Comparison of ENCODE assay signal across 13 cellular contexts in the genomic region with DNA sequence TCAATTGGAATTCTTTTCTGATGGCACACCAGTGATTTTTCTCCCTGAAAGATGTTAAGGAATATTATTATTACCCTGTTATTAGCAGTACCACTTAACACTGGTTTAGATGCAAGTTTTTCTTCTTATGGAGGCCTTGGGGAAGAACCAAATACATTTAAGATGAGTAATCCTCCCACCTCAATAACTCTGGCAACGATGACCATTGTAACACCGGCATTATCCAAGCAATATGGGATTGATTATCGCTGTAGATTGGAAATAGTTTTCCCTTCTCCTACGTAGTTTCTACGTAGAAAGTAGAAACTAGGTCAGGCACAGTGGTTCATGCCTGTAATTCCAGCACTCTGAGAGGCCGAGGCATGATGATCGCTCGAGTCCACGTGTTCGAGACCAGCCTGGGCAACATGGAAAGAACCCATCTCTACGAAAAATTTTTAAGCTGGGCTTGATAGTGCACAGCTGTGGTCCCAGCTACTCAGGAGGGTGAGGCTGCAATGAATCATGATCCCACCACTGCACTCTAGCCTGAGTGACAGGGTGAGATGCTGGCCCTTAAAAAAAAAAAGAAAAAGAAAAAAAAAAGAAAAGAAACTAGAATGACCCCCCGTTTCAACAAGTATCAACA. TPM values are rescaled to one million over a fixed set of nuclear protein-coding genes. Genes with fewer than 3 reads are reported as not detected.
DNase-seq lines count a peak whose midpoint lies in the region; ATAC-seq and TF ChIP-seq lines count a peak whose summit lies in the region.
"Had no signal": no experiment of that assay in that cellular context is flagged by ENCODE, and none has a peak within 500 bp of the region (broad histone marks: within the 10 kb centered on the region; RNA-seq: fewer than 3 reads in every experiment).

No MANE protein-coding gene starts in this region.

- H3K27ac ChIP-seq in suprapubic skin = peak overlapping the region; percentile 5

- H3K9me3 ChIP-seq in suprapubic skin = no peaks in the 10 kb centered on the region
- H3K9me3 ChIP-seq: heart right ventricle had no signal

- no peak for TF ChIP-seq POLR2A in suprapubic skin (IDR thresholded peaks at IDR 0.05)

- ATAC-seq in HG02623 (IDR thresholded peaks at IDR 0.05; ENCODE audit: unreplicated experiment) (no peak), GM18868 (IDR thresholded peaks at IDR 0.05; ENCODE audit: unreplicated experiment) (no peak)
- ATAC-seq: heart right ventricle, WTC11 had no signal

- no peaks in the 10 kb centered on the region for H3K27me3 ChIP-seq in suprapubic skin
- H3K27me3 ChIP-seq: heart right ventricle had no signal

- WGBS in suprapubic skin = 75% methylated on average over 12 of the region's 12 CpGs

- TF ChIP-seq EP300 in suprapubic skin (IDR thresholded peaks at IDR 0.05) = no peak

- H3K4me1 ChIP-seq in suprapubic skin = peaks cover 40% of the 10 kb centered on the region

- no peak overlapping the region for H3K4me3 ChIP-seq in HFF-Myc (replicated peaks; ENCODE audit: low read depth, low read length)
- no peak overlapping the region for H3K4me3 ChIP-seq in astrocyte of the cerebellum (ENCODE audit: low read depth, low read length)
- H3K4me3 ChIP-seq in suprapubic skin = no peak overlapping the region
- H3K4me3 ChIP-seq: coronary artery, heart right ventricle had no signal

- in situ Hi-C loops in astrocyte of the cerebellum (cut with HindIII; ENCODE audit: low sequenced_read_pairs) = loop anchor here (5.0 kb wide), 1 partner anchor 93 kb away; no protein-coding TSS in a partner anchor

- H3K36me3 ChIP-seq in suprapubic skin = no peaks in the 10 kb centered on the region

- DNase-seq in HFF-Myc (ENCODE audit: extremely low read depth, low read depth) = peak; percentile 93
- peak; percentile 69 for DNase-seq in astrocyte of the cerebellum (ENCODE audit: low read depth)
- DNase-seq in iris pigment epithelial cell (ENCODE audit: low read depth) = peak; percentile 85
- peak in 1 of 2 donors; percentile 52 for DNase-seq in suprapubic skin (ENCODE audit: low spot score in 2 of 2)
- DNase-seq in NCI-H2196 treated with DMSO at 0.1 percent for 48 hours (lab: John Stamatoyannopoulos, UW; ENCODE audit: unreplicated experiment) = no peak
- DNase-seq: activated gamma-delta T cell, DMS 273 treated with DMSO at 0.1 percent for 48 hours, heart right ventricle, SIG-M5 had no signal

- TF ChIP-seq CTCF in HFF-Myc (IDR thresholded peaks at IDR 0.05; ENCODE audit: low read depth, low read length, missing control alignments) = no peak
- TF ChIP-seq CTCF in astrocyte of the cerebellum (IDR thresholded peaks at IDR 0.05; ENCODE audit: low read depth, low read length, missing control alignments) = no peak
- TF ChIP-seq CTCF in suprapubic skin (IDR thresholded peaks at IDR 0.05) = no peak

RNA-seq across cellular contexts. Expression of a gene that starts 45.5 kb away (rescaled TPM):
- 10 to 100 TPM; 38.9 to 74.8 (median 55.3) TPM for total RNA-seq in suprapubic skin
